In the genomic region with DNA sequence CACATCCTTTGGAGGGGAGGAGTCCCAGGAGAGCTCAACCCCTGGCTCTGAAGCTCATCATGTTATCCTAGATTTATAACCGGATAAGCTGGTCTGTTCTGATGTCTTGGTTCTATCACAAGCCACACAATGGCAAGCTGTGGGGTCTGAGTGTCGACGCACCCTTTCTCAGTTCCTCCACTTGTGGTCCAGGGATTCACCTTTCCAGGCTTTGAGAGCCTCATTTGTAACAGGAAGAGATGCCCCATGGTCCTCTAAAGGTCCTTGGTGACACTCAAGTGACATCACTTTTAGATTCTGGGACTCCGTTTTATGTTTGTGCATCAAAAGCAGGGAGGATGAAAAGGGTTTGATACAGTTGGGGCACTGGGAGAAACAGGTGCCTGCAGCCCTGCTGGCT, we compare ENCODE assay signal across 15 cellular contexts.
"Had no signal": no experiment of that assay in that cellular context is flagged by ENCODE, and none has a peak within 500 bp of the region (broad histone marks: within the 10 kb centered on the region; RNA-seq: fewer than 3 reads in every experiment).

No MANE protein-coding gene starts in this region.

- H3K4me3 Mint-ChIP-seq: naive thymus-derived CD4-positive, alpha-beta T cell had no signal

- H3K9me3 ChIP-seq: colonic mucosa, esophagus squamous epithelium, lower lobe of right lung had no signal

- DNase-seq: activated CD4-positive, alpha-beta T cell treated with anti-CD3 and anti-CD28 coated beads, Interleukin-2, amount 50 U/mL, for 1 hour; activated naive CD4-positive, alpha-beta T cell treated with Interleukin-2 at 50 U/mL for 16 hours; activated T-cell treated with anti-CD3 and anti-CD28 coated beads, Interleukin-2, amount 50 U/mL, for 48 hours; caudate nucleus; colonic mucosa; esophagus squamous epithelium; glutamatergic neuron; left cardiac atrium; lower lobe of right lung; midbrain; naive thymus-derived CD4-positive, alpha-beta T cell; substantia nigra; trophoblast cell had no signal

- H3K9ac ChIP-seq: parathyroid adenoma had no signal

- H3K36me3 ChIP-seq: colonic mucosa, esophagus squamous epithelium, lower lobe of right lung had no signal

- H3K27ac ChIP-seq: colonic mucosa, lower lobe of right lung, parathyroid adenoma had no signal

- H3K27me3 Mint-ChIP-seq: naive thymus-derived CD4-positive, alpha-beta T cell had no signal

- H2AFZ ChIP-seq: parathyroid adenoma had no signal

- H3K27me3 ChIP-seq: colonic mucosa, esophagus squamous epithelium had no signal

- H3K4me1 ChIP-seq: colonic mucosa, parathyroid adenoma had no signal

- H3K4me3 ChIP-seq: colonic mucosa, esophagus squamous epithelium, lower lobe of right lung, skin epidermis had no signal

- ATAC-seq: lower lobe of right lung; naive thymus-derived CD4-positive, alpha-beta T cell had no signal
